In the genomic region with DNA sequence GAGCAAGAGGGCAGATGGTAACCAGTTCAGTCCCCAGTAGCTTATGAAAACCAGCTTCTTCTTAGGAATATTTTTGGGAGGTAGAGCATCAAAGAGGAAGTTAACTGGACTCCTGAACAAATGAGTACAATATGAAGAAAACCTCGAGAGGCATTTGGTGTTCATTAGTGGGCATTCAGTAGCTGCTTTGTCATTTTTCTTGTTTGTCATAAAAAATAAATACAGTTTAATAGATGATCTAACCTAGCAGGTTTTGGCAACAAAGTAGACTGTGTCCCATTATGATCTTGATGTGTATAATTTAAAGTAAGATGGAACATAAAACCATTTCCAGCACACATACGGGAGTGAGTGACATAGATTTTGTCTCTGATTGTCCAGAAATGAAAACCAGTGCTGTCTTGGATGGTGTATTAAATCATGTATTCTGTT, we compare ENCODE assay signal across 13 cellular contexts.
"Had no signal": no experiment of that assay in that cellular context is flagged by ENCODE, and none has a peak within 500 bp of the region (broad histone marks: within the 10 kb centered on the region; RNA-seq: fewer than 3 reads in every experiment).

No MANE protein-coding gene starts in this region.

- H3K36me3 ChIP-seq: breast epithelium, gastrocnemius medialis, neural progenitor cell had no signal

- H3K79me2 ChIP-seq: parathyroid adenoma had no signal

- H3K4me3 ChIP-seq: breast epithelium, gastrocnemius medialis, neural progenitor cell, testis had no signal

- H3K9me3 ChIP-seq: breast epithelium, gastrocnemius medialis, testis had no signal

- H3K36me3 Mint-ChIP-seq: activated naive CD8-positive, alpha-beta T cell; neural progenitor cell had no signal

- H3K9me3 Mint-ChIP-seq: activated T-cell treated with anti-CD3 and anti-CD28 coated beads, Interleukin-2, amount 50 U/mL, for 4 hours; neural progenitor cell; stimulated activated naive CD8-positive, alpha-beta T cell treated with anti-CD3 and anti-CD28 coated beads, Interleukin-15, Interleukin-2, amounts not matched to agents 100 ng/mL and 50 ng/mL, for 24 hours; T-helper 2 cell treated with Interferon-gamma antibody and Interleukin-4, amounts not matched to agents 5 μg/mL and 100 μg/mL, for 36 hours had no signal

- H2AFZ ChIP-seq: parathyroid adenoma had no signal

- H3K9ac ChIP-seq: neural progenitor cell, parathyroid adenoma had no signal

- H3K27me3 ChIP-seq: breast epithelium, gastrocnemius medialis, neural progenitor cell, testis had no signal

- H3K4me1 ChIP-seq: breast epithelium, gastrocnemius medialis, neural progenitor cell, parathyroid adenoma, testis had no signal

- H3K4me2 ChIP-seq: neural progenitor cell had no signal

- H3K4me3 Mint-ChIP-seq: activated naive CD8-positive, alpha-beta T cell; activated T-cell treated with anti-CD3 and anti-CD28 coated beads, Interleukin-2, amount 50 U/mL, for 4 hours; neural progenitor cell; stimulated activated naive CD8-positive, alpha-beta T cell treated with anti-CD3 and anti-CD28 coated beads, Interleukin-15, Interleukin-2, amounts not matched to agents 100 ng/mL and 50 ng/mL, for 24 hours; T-helper 2 cell treated with Interferon-gamma antibody and Interleukin-4, amounts not matched to agents 5 μg/mL and 100 μg/mL, for 36 hours had no signal

- ATAC-seq: activated T-cell treated with anti-CD3 and anti-CD28 coated beads, Interleukin-2, amount 50 U/mL, for 4 hours; gastrocnemius medialis; left ventricle myocardium superior had no signal

- H3K27ac ChIP-seq: breast epithelium, gastrocnemius medialis, neural progenitor cell, parathyroid adenoma, testis had no signal

- DNase-seq: activated effector memory CD4-positive, alpha-beta T cell treated with anti-CD3 and anti-CD28 coated beads, Interleukin-2, amount 50 U/mL, for 16 hours; activated T-cell treated with anti-CD3 and anti-CD28 coated beads, Interleukin-2, amount 50 U/mL, for 4 hours; gastrocnemius medialis; left ventricle myocardium superior; stimulated activated CD4-positive, alpha-beta T cell treated with anti-CD3 and anti-CD28 coated beads, Interleukin-15, amount 100 ng/mL, for 24 hours; stimulated activated CD4-positive, alpha-beta T cell treated with anti-CD3 and anti-CD28 coated beads, Interleukin-4, amount 100 ng/mL, for 24 hours; testis had no signal

- H3K27ac Mint-ChIP-seq: activated naive CD8-positive, alpha-beta T cell; neural progenitor cell; stimulated activated naive CD8-positive, alpha-beta T cell treated with anti-CD3 and anti-CD28 coated beads, Interleukin-15, Interleukin-2, amounts not matched to agents 100 ng/mL and 50 ng/mL, for 24 hours; T-helper 2 cell treated with Interferon-gamma antibody and Interleukin-4, amounts not matched to agents 5 μg/mL and 100 μg/mL, for 36 hours had no signal

- H3K27me3 Mint-ChIP-seq: activated naive CD8-positive, alpha-beta T cell; stimulated activated naive CD8-positive, alpha-beta T cell treated with anti-CD3 and anti-CD28 coated beads, Interleukin-15, Interleukin-2, amounts not matched to agents 100 ng/mL and 50 ng/mL, for 24 hours had no signal
